Comparison of ENCODE assay signal across 16 cellular contexts in the genomic region with DNA sequence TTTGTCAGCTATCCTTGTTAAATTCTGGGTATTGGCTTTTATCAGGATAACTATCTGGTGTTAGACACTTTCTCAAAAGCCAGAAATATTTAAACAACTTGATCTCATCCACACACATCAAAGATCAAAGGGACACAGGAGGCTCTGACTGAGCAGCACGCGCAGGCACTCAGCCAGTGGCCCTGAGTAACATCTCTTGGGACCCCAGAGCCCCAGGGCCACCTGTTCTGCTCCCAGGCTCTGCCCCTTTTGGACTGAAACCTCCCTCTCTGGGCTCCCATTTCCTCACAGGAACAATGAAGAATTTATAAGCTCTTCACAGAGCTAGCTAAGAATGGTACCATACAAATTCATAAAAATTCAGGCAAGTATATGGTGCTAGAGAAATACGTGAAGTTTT. TPM values are rescaled to one million over a fixed set of nuclear protein-coding genes. Genes with fewer than 3 reads are reported as not detected.
DNase-seq lines count a peak whose midpoint lies in the region; ATAC-seq lines count a peak whose summit lies in the region.
"Had no signal": no experiment of that assay in that cellular context is flagged by ENCODE, and none has a peak within 500 bp of the region (broad histone marks: within the 10 kb centered on the region; RNA-seq: fewer than 3 reads in every experiment).

No MANE protein-coding gene starts in this region.

- no peak for ATAC-seq in naive thymus-derived CD4-positive, alpha-beta T cell

- H3K9me3 Mint-ChIP-seq in activated T-helper 1 cell treated with anti-CD3 and anti-CD28 coated beads, Interleukin-12 subunit alpha, Interleukin-12 subunit beta, Interleukin-2, Interleukin-4 antibody, amounts not matched to agents 30 ng/mL and 10 ng/mL and 1 ng/mL, durations not matched to agents 14 hours and 24 hours and 36 hours = no peaks in the 10 kb centered on the region
- H3K9me3 Mint-ChIP-seq in naive thymus-derived CD4-positive, alpha-beta T cell = no peaks in the 10 kb centered on the region
- H3K9me3 Mint-ChIP-seq: neural crest cell had no signal

- peak overlapping the region; percentile 90 for H3K27ac Mint-ChIP-seq in activated T-helper 1 cell treated with anti-CD3 and anti-CD28 coated beads, Interleukin-12 subunit alpha, Interleukin-12 subunit beta, Interleukin-2, Interleukin-4 antibody, amounts not matched to agents 30 ng/mL and 10 ng/mL and 1 ng/mL, durations not matched to agents 14 hours and 24 hours and 36 hours
- H3K27ac Mint-ChIP-seq in naive thymus-derived CD4-positive, alpha-beta T cell = peak overlapping the region; percentile 88 to 99 (median 96)

- H3K9me3 ChIP-seq in naive thymus-derived CD4-positive, alpha-beta T cell (ENCODE audit: control insufficient read depth in 2 of 3, low read length in 3 of 3) = no peaks in the 10 kb centered on the region
- H3K9me3 ChIP-seq: lower lobe of right lung, SJSA1, tibial nerve had no signal

- H3K27ac ChIP-seq in naive thymus-derived CD4-positive, alpha-beta T cell (ENCODE audit: low read depth, low read length) = peak overlapping the region; percentile 75
- H3K27ac ChIP-seq: 22Rv1, lower lobe of right lung, SJSA1, tibial nerve had no signal

- no peaks in the 10 kb centered on the region for H3K36me3 ChIP-seq in naive thymus-derived CD4-positive, alpha-beta T cell (ENCODE audit: control insufficient read depth in 2 of 3, insufficient read depth in 3 of 3, low read length in 3 of 3)
- H3K36me3 ChIP-seq: lower lobe of right lung, tibial nerve had no signal

- DNase-seq in DMS 273 (lab: John Stamatoyannopoulos, UW; ENCODE audit: unreplicated experiment) = peak; percentile 44
- no peak for DNase-seq in DMS 273 treated with DMSO at 0.1 percent for 48 hours (lab: John Stamatoyannopoulos, UW)
- DNase-seq in NAMALWA (ENCODE audit: low spot score) = peak; percentile 12
- no peak for DNase-seq in activated T-helper 1 cell treated with anti-CD3 and anti-CD28 coated beads, Interleukin-12 subunit alpha, Interleukin-12 subunit beta, Interleukin-2, Interleukin-4 antibody, amounts not matched to agents 30 ng/mL and 10 ng/mL and 1 ng/mL, durations not matched to agents 14 hours and 24 hours and 36 hours (ENCODE audit: low spot score)
- DNase-seq in naive thymus-derived CD4-positive, alpha-beta T cell = peak in 5 of 9 donors; percentile 21 to 45 (median 31)
- no peak for DNase-seq in globus pallidus (ENCODE audit: low spot score)
- no peak for DNase-seq in LoVo (ENCODE audit: low spot score)
- no peak for DNase-seq in ecto neural progenitor cell (ENCODE audit: low spot score)
- DNase-seq: GOT3; lower lobe of right lung; NCI-H1092; stimulated activated CD4-positive, alpha-beta T cell treated with anti-CD3 and anti-CD28 coated beads, Interleukin-1b, Interleukin-23, amount 100 ng/mL, for 48 hours had no signal

- H3K27me3 ChIP-seq in naive thymus-derived CD4-positive, alpha-beta T cell (ENCODE audit: control insufficient read depth in 2 of 2, insufficient read depth in 2 of 2, low read length in 2 of 2) = no peaks in the 10 kb centered on the region
- H3K27me3 ChIP-seq: SJSA1, tibial nerve had no signal

- peaks cover 79% of the 10 kb centered on the region for H3K4me1 Mint-ChIP-seq in activated T-helper 1 cell treated with anti-CD3 and anti-CD28 coated beads, Interleukin-12 subunit alpha, Interleukin-12 subunit beta, Interleukin-2, Interleukin-4 antibody, amounts not matched to agents 30 ng/mL and 10 ng/mL and 1 ng/mL, durations not matched to agents 14 hours and 24 hours and 36 hours (ENCODE audit: low read depth)
- H3K4me1 Mint-ChIP-seq in naive thymus-derived CD4-positive, alpha-beta T cell = peaks cover 54 to 98% (median 84%) of the 10 kb centered on the region in 7 donors

- CTCF ChIA-PET in naive thymus-derived CD4-positive, alpha-beta T cell (lab: Charles Lee) = interaction anchor here (0.7 to 3.5 kb wide), 4 partner anchors 12 to 64 kb away, joined by 3 to 21 read pairs (median 6); no protein-coding TSS in a partner anchor

- H3K4me3 Mint-ChIP-seq in activated T-helper 1 cell treated with anti-CD3 and anti-CD28 coated beads, Interleukin-12 subunit alpha, Interleukin-12 subunit beta, Interleukin-2, Interleukin-4 antibody, amounts not matched to agents 30 ng/mL and 10 ng/mL and 1 ng/mL, durations not matched to agents 14 hours and 24 hours and 36 hours = no peak overlapping the region
- H3K4me3 Mint-ChIP-seq in naive thymus-derived CD4-positive, alpha-beta T cell = peak overlapping the region; percentile 55 to 84 (median 64)
- H3K4me3 Mint-ChIP-seq: neural crest cell had no signal

- POLR2A ChIA-PET in naive thymus-derived CD4-positive, alpha-beta T cell (lab: Charles Lee) = interaction anchor here (0.8 to 13.6 kb wide), 9 partner anchors 8 to 68 kb away, joined by 4 to 257 read pairs (median 9); partner anchors contain the start of gene ATP10A

- peaks cover 29 to 68% of the 10 kb centered on the region in 2 donors for H3K4me1 ChIP-seq in naive thymus-derived CD4-positive, alpha-beta T cell (ENCODE audit: control insufficient read depth in 2 of 2, insufficient read depth in 2 of 2, low read length in 2 of 2)

- peaks cover 22% of the 10 kb centered on the region for H3K36me3 Mint-ChIP-seq in activated T-helper 1 cell treated with anti-CD3 and anti-CD28 coated beads, Interleukin-12 subunit alpha, Interleukin-12 subunit beta, Interleukin-2, Interleukin-4 antibody, amounts not matched to agents 30 ng/mL and 10 ng/mL and 1 ng/mL, durations not matched to agents 14 hours and 24 hours and 36 hours (ENCODE audit: low read depth)
- H3K36me3 Mint-ChIP-seq in naive thymus-derived CD4-positive, alpha-beta T cell = peaks cover 0 to 34% (median 5%) of the 10 kb centered on the region in 5 donors

- intact Hi-C loops in activated T-helper 1 cell treated with anti-CD3 and anti-CD28 coated beads, Interleukin-12 subunit alpha, Interleukin-12 subunit beta, Interleukin-2, Interleukin-4 antibody, amounts not matched to agents 30 ng/mL and 10 ng/mL and 1 ng/mL, durations not matched to agents 14 hours and 24 hours and 36 hours (cut with micrococcal nuclease) = no loop called here
- intact Hi-C loops in naive thymus-derived CD4-positive, alpha-beta T cell (cut with micrococcal nuclease) = loop anchor here (1.0 to 2.0 kb wide), 2 partner anchors 15 to 56 kb away; no protein-coding TSS in a partner anchor

- H3K27me3 Mint-ChIP-seq in activated T-helper 1 cell treated with anti-CD3 and anti-CD28 coated beads, Interleukin-12 subunit alpha, Interleukin-12 subunit beta, Interleukin-2, Interleukin-4 antibody, amounts not matched to agents 30 ng/mL and 10 ng/mL and 1 ng/mL, durations not matched to agents 14 hours and 24 hours and 36 hours (ENCODE audit: insufficient read depth) = no peaks in the 10 kb centered on the region
- no peaks in the 10 kb centered on the region for H3K27me3 Mint-ChIP-seq in naive thymus-derived CD4-positive, alpha-beta T cell

- no peak overlapping the region for H3K4me3 ChIP-seq in naive thymus-derived CD4-positive, alpha-beta T cell (ENCODE audit: low read length)
- H3K4me3 ChIP-seq: lower lobe of right lung, SJSA1, tibial nerve had no signal

RNA-seq across cellular contexts. Expression of gene ATP10A, which starts 16.1 kb away (rescaled TPM):
- total RNA-seq in activated T-helper 1 cell treated with anti-CD3 and anti-CD28 coated beads, Interleukin-12 subunit alpha, Interleukin-12 subunit beta, Interleukin-2, Interleukin-4 antibody, amounts not matched to agents 30 ng/mL and 10 ng/mL and 1 ng/mL, durations not matched to agents 14 hours and 24 hours and 36 hours = 42.8 and 47.9 TPM in 2 replicates
- 10 to 100 TPM; 56.7 to 86.4 (median 71.2) TPM for total RNA-seq in naive thymus-derived CD4-positive, alpha-beta T cell
- polyA plus RNA-seq in naive thymus-derived CD4-positive, alpha-beta T cell = 10 to 100 TPM in 1 of 2 donors, 1 to 10 TPM in 1; 7.2 to 18.5 TPM

Comparison
In these comparisons a context has a peak if more than half of its experiments do, and no peak if none do; other contexts are left out.
1. DNase-seq: peak in DMS 273 (single experiment), NAMALWA (single experiment) and naive thymus-derived CD4-positive, alpha-beta T cell (5 of 9); none in DMS 273 treated with DMSO at 0.1 percent for 48 hours (single experiment), activated T-helper 1 cell treated with anti-CD3 and anti-CD28 coated beads, Interleukin-12 subunit alpha, Interleukin-12 subunit beta, Interleukin-2, Interleukin-4 antibody, amounts not matched to agents 30 ng/mL and 10 ng/mL and 1 ng/mL, durations not matched to agents 14 hours and 24 hours and 36 hours (single experiment), globus pallidus (single experiment), LoVo (single experiment) and ecto neural progenitor cell (single experiment).